9 cellular contexts compared by ENCODE assay signal in the genomic region with DNA sequence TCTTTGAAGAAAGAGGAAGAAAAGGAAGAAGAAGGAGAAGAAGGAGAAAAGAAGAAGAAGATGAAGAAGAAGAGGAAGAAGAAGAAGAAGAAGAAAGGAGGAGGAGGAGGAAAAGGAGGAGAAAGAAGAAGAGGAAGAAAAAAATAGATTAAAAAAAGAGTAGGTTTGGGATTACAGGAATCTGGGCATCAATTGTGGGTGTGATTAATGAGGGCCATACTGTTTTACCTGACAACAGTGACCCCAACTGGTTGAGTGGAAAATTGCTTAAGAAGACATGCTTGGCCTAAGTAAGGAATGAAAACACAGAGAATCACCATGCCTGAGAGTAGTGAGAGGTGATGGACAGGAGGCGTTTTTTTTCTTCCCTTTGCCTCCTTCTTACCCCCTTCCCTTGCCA.
DNase-seq lines count a peak whose midpoint lies in the region; ATAC-seq, FAIRE-seq and TF ChIP-seq lines count a peak whose summit lies in the region.
"Had no signal": no experiment of that assay in that cellular context is flagged by ENCODE, and none has a peak within 500 bp of the region (broad histone marks: within the 10 kb centered on the region; RNA-seq: fewer than 3 reads in every experiment).

No MANE protein-coding gene starts in this region.

- DNase-seq in CD1c-positive myeloid dendritic cell (ENCODE audit: extremely low spot score) = peak; percentile 49
- DNase-seq in GM12892 (ENCODE audit: insufficient read length) = no peak
- DNase-seq in HEK293T (ENCODE audit: extremely low spot score) = peak; percentile 26
- DNase-seq in Kasumi-1 (lab: John Stamatoyannopoulos, UW) = peak; percentile 57 to 63
- DNase-seq in amniotic epithelial cell (ENCODE audit: low read depth) = peak; percentile 54
- DNase-seq in memory B cell (ENCODE audit: low spot score in 2 of 2) = peak in 1 of 2 donors; percentile 9
- no peak for DNase-seq in mesenteric fat pad (ENCODE audit: low spot score)
- no peak for DNase-seq in stimulated activated CD8-positive, alpha-beta memory T cell treated with anti-CD3 and anti-CD28 coated beads, Interleukin-4, amount 100 ng/mL, for 48 hours

- POLR2A ChIA-PET in HEK293T (lab: Yijun Ruan, JAX) = no interaction called here

- H3K4me3 Mint-ChIP-seq in memory B cell = no peak overlapping the region
- H3K4me3 Mint-ChIP-seq: T-helper 1 cell treated with Interleukin-12 subunit alpha and Interleukin-12 subunit beta and Interleukin-4 antibody, amounts not matched to agents 30 μg/mL and 1 μg/mL, for 36 hours had no signal

- TF ChIP-seq POLR2A in GM12892 (IDR thresholded peaks at IDR 0.05; ENCODE audit: low read depth, low read length) = no peak

- CTCF ChIA-PET in HEK293T (lab: Yijun Ruan, JAX) = no interaction called here

- no peaks in the 10 kb centered on the region for H3K36me3 Mint-ChIP-seq in memory B cell

- H3K27ac Mint-ChIP-seq in memory B cell = no peak overlapping the region
- H3K27ac Mint-ChIP-seq: T-helper 1 cell treated with Interleukin-12 subunit alpha and Interleukin-12 subunit beta and Interleukin-4 antibody, amounts not matched to agents 30 μg/mL and 1 μg/mL, for 36 hours had no signal

- peak; percentile 39 for ATAC-seq in memory B cell (ENCODE audit: low read depth)

- no peaks in the 10 kb centered on the region for H3K9me3 Mint-ChIP-seq in memory B cell
- H3K9me3 Mint-ChIP-seq: T-helper 1 cell treated with Interleukin-12 subunit alpha and Interleukin-12 subunit beta and Interleukin-4 antibody, amounts not matched to agents 30 μg/mL and 1 μg/mL, for 36 hours had no signal

- peak; percentile 79 for FAIRE-seq in GM12892 (lab: Jason Lieb, UNC)

- peaks cover 3% of the 10 kb centered on the region for H3K27me3 Mint-ChIP-seq in memory B cell

- H3K4me1 Mint-ChIP-seq in memory B cell = no peaks in the 10 kb centered on the region

TF ChIP-seq in HEK293T, 16 proteins besides CTCF, POLR2A, EP300 and RAD21:
- TF ChIP-seq TARDBP (IDR thresholded peaks at IDR 0.05) (no peak), SP1 (IDR thresholded peaks at IDR 0.05) (no peak), FOXK2 (IDR thresholded peaks at IDR 0.05) (no peak), LEF1 (IDR thresholded peaks at IDR 0.05; ENCODE audit: borderline replicate concordance) (no peak), NFRKB (IDR thresholded peaks at IDR 0.05) (no peak), FOXA1 (IDR thresholded peaks at IDR 0.05) (no peak), HDGF (IDR thresholded peaks at IDR 0.05; ENCODE audit: borderline replicate concordance) (no peak), ZNF384 (IDR thresholded peaks at IDR 0.05) (no peak), BHLHE40 (IDR thresholded peaks at IDR 0.05; ENCODE audit: borderline replicate concordance) (no peak), ARNT (IDR thresholded peaks at IDR 0.05) (no peak), CTBP1 (IDR thresholded peaks at IDR 0.05; ENCODE audit: borderline replicate concordance) (no peak), SUZ12 (IDR thresholded peaks at IDR 0.05) (no peak)
- TF ChIP-seq, protein P1, sequence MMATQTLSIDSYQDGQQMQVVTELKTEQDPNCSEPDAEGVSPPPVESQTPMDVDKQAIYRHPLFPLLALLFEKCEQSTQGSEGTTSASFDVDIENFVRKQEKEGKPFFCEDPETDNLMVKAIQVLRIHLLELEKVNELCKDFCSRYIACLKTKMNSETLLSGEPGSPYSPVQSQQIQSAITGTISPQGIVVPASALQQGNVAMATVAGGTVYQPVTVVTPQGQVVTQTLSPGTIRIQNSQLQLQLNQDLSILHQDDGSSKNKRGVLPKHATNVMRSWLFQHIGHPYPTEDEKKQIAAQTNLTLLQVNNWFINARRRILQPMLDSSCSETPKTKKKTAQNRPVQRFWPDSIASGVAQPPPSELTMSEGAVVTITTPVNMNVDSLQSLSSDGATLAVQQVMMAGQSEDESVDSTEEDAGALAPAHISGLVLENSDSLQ (IDR thresholded peaks at IDR 0.05) = no peak
TF ChIP-seq in HEK293T: peak in this region for 0.

Comparison
In these comparisons a context has a peak if more than half of its experiments do, and no peak if none do; other contexts are left out.
1. DNase-seq: peak in CD1c-positive myeloid dendritic cell (single experiment), HEK293T (single experiment), Kasumi-1 (2 of 2) and amniotic epithelial cell (single experiment); none in GM12892 (single experiment), mesenteric fat pad (single experiment) and stimulated activated CD8-positive, alpha-beta memory T cell treated with anti-CD3 and anti-CD28 coated beads, Interleukin-4, amount 100 ng/mL, for 48 hours (single experiment).